In genomic region chr1:211318881-211319280, GRCh38 we compare ENCODE assay signal across 8 cellular contexts.
"Had no signal": no experiment of that assay in that cellular context is flagged by ENCODE, and none has a peak within 500 bp of the region (broad histone marks: within the 10 kb centered on the region; RNA-seq: fewer than 3 reads in every experiment).

No MANE protein-coding gene starts in this region.

- ATAC-seq: HCT116 had no signal

- H3K4me1 ChIP-seq: HAP-1 had no signal

- H3K9ac ChIP-seq: GM23248 had no signal

- H2AFZ ChIP-seq: GM23248 had no signal

- H3K9me3 ChIP-seq: HAP-1 had no signal

- DNase-seq: GM23248, GOT3, H7, HFFc6, KG1 had no signal

- H3K4me3 ChIP-seq: GM23248, HAP-1 had no signal

- H3K27ac ChIP-seq: GM23248, HL-60 had no signal
